In the genomic region with DNA sequence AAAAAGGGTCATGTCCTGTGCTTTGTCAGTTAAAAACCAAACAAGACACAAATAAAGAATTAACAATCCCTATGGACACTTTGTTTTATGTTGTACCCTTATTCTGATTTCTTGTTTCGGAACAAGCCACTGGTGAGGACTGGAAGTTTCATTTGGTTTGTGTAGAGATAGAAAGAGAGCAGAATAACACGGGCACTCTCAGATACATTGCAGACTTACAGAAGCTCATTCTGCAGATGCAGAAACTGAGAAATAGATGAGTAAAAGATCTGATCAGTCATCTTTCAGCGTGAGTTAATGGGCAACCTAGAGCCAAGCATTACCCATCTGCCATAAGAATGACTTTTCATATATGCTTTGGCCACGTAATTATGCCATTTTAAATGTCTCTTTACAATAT, we compare ENCODE assay signal across 9 cellular contexts.
"Had no signal": no experiment of that assay in that cellular context is flagged by ENCODE, and none has a peak within 500 bp of the region (broad histone marks: within the 10 kb centered on the region; RNA-seq: fewer than 3 reads in every experiment).

No MANE protein-coding gene starts in this region.

- H3K9ac ChIP-seq: GM23248 had no signal

- ATAC-seq: GM23338, HCT116 had no signal

- H3K9me3 ChIP-seq: HAP-1 had no signal

- H3K4me3 ChIP-seq: GM23248, GM23338, HAP-1 had no signal

- H3K4me2 ChIP-seq: GM23338 had no signal

- DNase-seq: GM23248, GOT3, H7, H9, HCEC 1CT, HFFc6 had no signal

- H3K27ac ChIP-seq: GM23248 had no signal

- H3K4me1 ChIP-seq: HAP-1 had no signal

- H2AFZ ChIP-seq: GM23248, GM23338 had no signal

- H3K36me3 ChIP-seq: HAP-1 had no signal
